Comparison of ENCODE assay signal across 19 cellular contexts in genomic region chr13:43304945-43305344, GRCh38.
A peak's percentile ranks its signal among the peaks of the same experiment; 100 is the strongest.
DNase-seq lines count a peak whose midpoint lies in the region; ATAC-seq, FAIRE-seq and TF ChIP-seq lines count a peak whose summit lies in the region.
"Had no signal": no experiment of that assay in that cellular context is flagged by ENCODE, and none has a peak within 500 bp of the region (broad histone marks: within the 10 kb centered on the region; RNA-seq: fewer than 3 reads in every experiment).

No MANE protein-coding gene starts in this region.

- H3K27me3 Mint-ChIP-seq in HFFc6 (ENCODE audit: insufficient read depth), result peaks cover 2% of the 10 kb centered on the region; the same call in 1 of the 2 replicates

- H3K4me2 ChIP-seq in keratinocyte (ENCODE audit: control insufficient read depth, extremely low read depth, insufficient read depth, low read depth, low read length), result no peak overlapping the region

- no peaks in the 10 kb centered on the region for H3K9me1 ChIP-seq in keratinocyte (ENCODE audit: control insufficient read depth, extremely low read depth, insufficient read depth, low read length)

- DNase-seq in BE2C, result no peak
- no peak for DNase-seq in HFFc6
- no peak for DNase-seq in keratinocyte (ENCODE audit: low read depth, low spot score)
- no peak for DNase-seq in inferior parietal cortex (ENCODE audit: extremely low spot score)
- no peak for DNase-seq in left lung
- no peak for DNase-seq in cardiac septum (ENCODE audit: low spot score)
- DNase-seq: activated CD4-positive, alpha-beta T cell treated with anti-CD3 and anti-CD28 coated beads for 4 hours; heart right ventricle; kidney; mesenchymal stem cell; MG63; NCI-H146; OCI-M1; SJCRH30; T-helper 9 cell had no signal

- no peaks in the 10 kb centered on the region for H3K9me3 Mint-ChIP-seq in HFFc6

- no peak overlapping the region for H2AFZ ChIP-seq in keratinocyte (ENCODE audit: control insufficient read depth, low read length)

- dilution Hi-C loops in keratinocyte (cut with MboI; ENCODE audit: extremely low pct_ligation_motif_present, low sequenced_read_pairs), result no loop called here

- H3K4me3 Mint-ChIP-seq in HFFc6, result no peak overlapping the region

- no peaks in the 10 kb centered on the region for H3K27me3 ChIP-seq in BE2C
- no peaks in the 10 kb centered on the region for H3K27me3 ChIP-seq in keratinocyte (ENCODE audit: control insufficient read depth, extremely low read depth, insufficient read depth, low read length)
- no peaks in the 10 kb centered on the region for H3K27me3 ChIP-seq in left lung
- H3K27me3 ChIP-seq: heart right ventricle, MG63, SJCRH30 had no signal

- H3K9me3 ChIP-seq in BE2C (no peaks in the 10 kb centered on the region), keratinocyte (ENCODE audit: control insufficient read depth, low read depth, low read length) (no peaks in the 10 kb centered on the region), left lung (no peaks in the 10 kb centered on the region)
- H3K9me3 ChIP-seq: heart right ventricle, MG63, SJCRH30 had no signal

- no peaks in the 10 kb centered on the region for H3K79me2 ChIP-seq in keratinocyte (ENCODE audit: control insufficient read depth, insufficient read depth, low read length)

- no peaks in the 10 kb centered on the region for H3K36me3 Mint-ChIP-seq in HFFc6 (ENCODE audit: low read depth)

- ATAC-seq in left lung (no peak), GM21360 (IDR thresholded peaks at IDR 0.05; ENCODE audit: unreplicated experiment) (no peak)
- ATAC-seq: heart right ventricle had no signal

- H3K36me3 ChIP-seq in BE2C (no peaks in the 10 kb centered on the region), keratinocyte (ENCODE audit: control insufficient read depth in 2 of 2, extremely low read depth in 1 of 2, insufficient read depth in 2 of 2, low read length in 2 of 2) (no peaks in the 10 kb centered on the region), left lung (no peaks in the 10 kb centered on the region)
- H3K36me3 ChIP-seq: heart right ventricle, MG63, SJCRH30 had no signal

- no peak overlapping the region for H3K9ac ChIP-seq in keratinocyte (ENCODE audit: control insufficient read depth, extremely low read depth, insufficient read depth, low read length)

- no peak overlapping the region for H3K4me3 ChIP-seq in BE2C (ENCODE audit: low read depth, low read length)
- H3K4me3 ChIP-seq in keratinocyte (ENCODE audit: control insufficient read depth in 2 of 3, extremely low read depth in 1 of 3, insufficient read depth in 2 of 3, low read depth in 1 of 3, low read length in 3 of 3), result no peak overlapping the region
- no peak overlapping the region for H3K4me3 ChIP-seq in left lung
- H3K4me3 ChIP-seq: heart right ventricle, MG63, SJCRH30 had no signal

- intact Hi-C loops in left lung (cut with DNase I) (no loop called here), cardiac septum (cut with DNase I) (loop anchor here (5.0 to 10.0 kb wide), 3 partner anchors 482 to 570 kb away; partner anchors contain the start of genes CCDC122, ENOX1 and LACC1)

- peaks cover 71% of the 10 kb centered on the region for H3K4me1 Mint-ChIP-seq in HFFc6 (ENCODE audit: low read depth)

- FAIRE-seq in keratinocyte (lab: Jason Lieb, UNC), result no peak
- FAIRE-seq: G401.6, GM12891, kidney had no signal

- peaks cover 25% of the 10 kb centered on the region for H3K4me1 ChIP-seq in BE2C
- peaks cover 9% of the 10 kb centered on the region for H3K4me1 ChIP-seq in keratinocyte (ENCODE audit: control insufficient read depth, extremely low read depth, insufficient read depth, low read length)
- peaks cover 0 to 11% of the 10 kb centered on the region in 2 donors for H3K4me1 ChIP-seq in left lung

- no peak overlapping the region for H3K27ac Mint-ChIP-seq in HFFc6

- no peaks in the 10 kb centered on the region for H4K20me1 ChIP-seq in keratinocyte (ENCODE audit: control insufficient read depth, extremely low read depth, insufficient read depth, low read length)

- TF ChIP-seq CTCF in BE2C (IDR thresholded peaks at IDR 0.05; ENCODE audit: low read depth, low read length) (peak; percentile 46), HFFc6 (IDR thresholded peaks at IDR 0.05) (peak; percentile 10; the same call in 1 of the 2 replicates), VCaP (conservative IDR thresholded peaks at IDR 0.05) (no peak), keratinocyte (optimal IDR thresholded peaks at IDR 0.05 in 1 of 3, IDR thresholded peaks at IDR 0.05 in 1 of 3, conservative IDR thresholded peaks at IDR 0.05 in 1 of 3; ENCODE audit: extremely low read depth in 1 of 3, insufficient read depth in 2 of 3, low read length in 3 of 3) (peak; percentile 8 to 44 (median 26)), left lung (IDR thresholded peaks at IDR 0.05) (no peak)

- H3K27ac ChIP-seq in VCaP, result peak overlapping the region; percentile 66
- H3K27ac ChIP-seq in keratinocyte (ENCODE audit: control insufficient read depth, insufficient read depth, low read length), result no peak overlapping the region
- no peak overlapping the region for H3K27ac ChIP-seq in left lung
- H3K27ac ChIP-seq: heart right ventricle, SJCRH30 had no signal

Comparison
In these comparisons a context has a peak if more than half of its experiments do, and no peak if none do; other contexts are left out.
1. CTCF ChIP-seq: peak in BE2C (single experiment), HFFc6 (single experiment) and keratinocyte (3 of 3); none in VCaP (single experiment) and left lung (0 of 2).